Comparison of ENCODE assay signal across 1 cellular context in genomic region chr10:114780610-114781184, GRCh38.
TF ChIP-seq lines count a peak whose summit lies in the region.

No MANE protein-coding gene starts in this region.

TF ChIP-seq in SK-N-SH treated with all-trans-retinoic acid at 6 μM for 48 hours, 23 proteins besides CTCF, POLR2A, EP300 and RAD21 (continued from another document):
- TF ChIP-seq TSHZ2 (CRISPR knock-in tag; IDR thresholded peaks at IDR 0.05): no peak
